ENCODE assay signal across 20 cellular contexts in the genomic region with DNA sequence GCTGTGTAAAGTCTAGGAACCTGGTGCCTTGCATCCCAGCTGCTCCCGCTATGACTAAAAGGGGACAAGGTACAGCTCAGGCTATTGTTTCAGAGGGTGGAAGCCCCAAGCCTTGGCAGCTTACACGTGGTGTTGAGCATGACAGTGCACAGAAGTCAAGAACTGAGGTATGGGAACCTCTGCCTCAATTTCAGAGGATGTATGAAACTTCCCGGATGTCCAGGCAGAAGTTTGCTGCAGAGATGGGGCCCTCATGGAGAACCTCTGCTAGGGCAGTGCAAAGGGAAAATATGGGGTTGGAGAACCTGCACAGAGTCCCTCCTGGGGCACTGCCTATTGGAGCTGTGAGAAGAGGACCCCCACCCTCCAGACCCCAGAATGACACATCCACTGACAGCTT.
"Had no signal": no experiment of that assay in that cellular context is flagged by ENCODE, and none has a peak within 500 bp of the region (broad histone marks: within the 10 kb centered on the region; RNA-seq: fewer than 3 reads in every experiment).

No MANE protein-coding gene starts in this region.

- H3K27ac ChIP-seq: hepatocyte, parathyroid adenoma, prostate gland, right lobe of liver, testis, tibial nerve, upper lobe of right lung, vagina had no signal

- H3K27me3 Mint-ChIP-seq: naive thymus-derived CD4-positive, alpha-beta T cell; stimulated activated memory B cell treated with anti-CD40 and anti-IgM and Interleukin-4, amounts not matched to agents 10 μg/mL and 1 μg/mL and 100 μg/mL, for 72 hours; stimulated activated naive CD8-positive, alpha-beta T cell treated with anti-CD3 and anti-CD28 coated beads, Interleukin-15, Interleukin-2, amounts not matched to agents 100 ng/mL and 50 ng/mL, for 24 hours had no signal

- ATAC-seq: left colon; left ventricle myocardium superior; naive thymus-derived CD4-positive, alpha-beta T cell; right lobe of liver; stimulated activated memory B cell treated with anti-CD40 and anti-IgM and Interleukin-4, amounts not matched to agents 10 μg/mL and 1 μg/mL and 100 μg/mL, for 72 hours; upper lobe of right lung had no signal

- H3K79me2 ChIP-seq: hepatocyte, parathyroid adenoma had no signal

- H2AFZ ChIP-seq: hepatocyte, parathyroid adenoma had no signal

- H3K4me1 ChIP-seq: parathyroid adenoma, prostate gland, right lobe of liver, testis, tibial nerve, upper lobe of right lung, vagina had no signal

- H3K4me3 Mint-ChIP-seq: endodermal cell; naive thymus-derived CD4-positive, alpha-beta T cell; nephron progenitor cell; stimulated activated memory B cell treated with anti-CD40 and anti-IgM and Interleukin-4, amounts not matched to agents 10 μg/mL and 1 μg/mL and 100 μg/mL, for 72 hours; stimulated activated naive CD8-positive, alpha-beta T cell treated with anti-CD3 and anti-CD28 coated beads, Interleukin-15, Interleukin-2, amounts not matched to agents 100 ng/mL and 50 ng/mL, for 24 hours had no signal

- DNase-seq: effector CD4-positive, alpha-beta T cell; endodermal cell; foreskin melanocyte; head of caudate nucleus; kidney; left colon; left ventricle myocardium superior; naive thymus-derived CD4-positive, alpha-beta T cell; nephron progenitor cell; right lobe of liver; stimulated activated CD4-positive, alpha-beta T cell treated with anti-CD3 and anti-CD28 coated beads, Interleukin-4, amount 100 ng/mL, for 24 hours; testis; upper lobe of right lung had no signal

- H3K36me3 ChIP-seq: prostate gland had no signal

- H3K4me3 ChIP-seq: hepatocyte, prostate gland, right lobe of liver, testis, tibial nerve, upper lobe of right lung, vagina had no signal

- H3K27me3 ChIP-seq: hepatocyte, right lobe of liver, testis, tibial nerve, upper lobe of right lung, vagina had no signal

- H3K9me3 ChIP-seq: prostate gland, testis, upper lobe of right lung, vagina had no signal

- H3K4me2 ChIP-seq: hepatocyte had no signal

- H3K4me1 Mint-ChIP-seq: endodermal cell, nephron progenitor cell had no signal

- H3K27ac Mint-ChIP-seq: endodermal cell; naive thymus-derived CD4-positive, alpha-beta T cell; nephron progenitor cell; stimulated activated memory B cell treated with anti-CD40 and anti-IgM and Interleukin-4, amounts not matched to agents 10 μg/mL and 1 μg/mL and 100 μg/mL, for 72 hours; stimulated activated naive CD8-positive, alpha-beta T cell treated with anti-CD3 and anti-CD28 coated beads, Interleukin-15, Interleukin-2, amounts not matched to agents 100 ng/mL and 50 ng/mL, for 24 hours had no signal
